ENCODE assay signal across 8 cellular contexts in the genomic region with DNA sequence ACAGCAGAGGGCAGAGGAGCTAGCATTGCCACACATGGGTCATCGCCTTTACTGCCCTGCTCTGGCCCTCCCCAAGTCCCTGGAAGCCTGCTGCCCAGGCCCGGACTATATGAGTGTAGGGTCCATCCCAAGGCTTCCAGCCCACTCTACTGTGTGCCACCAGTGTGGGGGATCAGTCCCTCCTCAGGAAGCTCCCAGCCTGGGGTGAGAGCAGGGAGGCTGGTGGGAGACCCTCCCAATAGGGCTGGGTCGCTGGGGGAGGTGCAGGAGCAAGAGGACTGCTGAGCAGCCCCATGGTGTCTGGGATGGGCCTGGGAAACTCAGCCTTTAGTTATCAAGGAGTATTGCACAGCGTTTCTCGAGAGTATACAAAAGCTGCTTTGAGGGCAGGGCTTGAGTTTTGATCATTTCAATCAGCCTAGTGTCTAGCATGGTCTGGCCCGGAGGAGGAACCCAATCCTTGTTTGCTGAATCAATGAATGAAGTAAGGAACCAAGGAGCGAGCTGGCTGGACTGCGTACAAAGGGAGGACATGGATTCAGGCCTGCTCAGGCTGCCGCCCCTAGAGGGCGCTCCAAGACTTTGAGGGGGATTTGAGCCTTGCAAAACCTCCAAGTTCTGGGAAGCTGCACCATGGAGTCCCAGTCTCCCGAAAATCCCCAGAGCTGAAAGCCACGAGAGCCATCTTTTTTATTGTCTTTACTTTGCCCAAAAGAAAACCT.
A peak's percentile ranks its signal among the peaks of the same experiment; 100 is the strongest.
DNase-seq lines count a peak whose midpoint lies in the region; ATAC-seq, FAIRE-seq and TF ChIP-seq lines count a peak whose summit lies in the region.

No MANE protein-coding gene starts in this region.

- no peaks in the 10 kb centered on the region for H3K36me3 ChIP-seq in HepG2 (replicated peaks in 1 of 2; ENCODE audit: control insufficient read depth in 1 of 2, insufficient read depth in 2 of 2, low read length in 2 of 2)

- H3K27ac ChIP-seq in VCaP (no peak overlapping the region), HepG2 (ENCODE audit: extremely low read length, insufficient read depth, low read length) (no peak overlapping the region)

- peak; percentile 61 for FAIRE-seq in HepG2 (lab: Jason Lieb, UNC)

- intact Hi-C loops in HepG2 (cut with micrococcal nuclease; ENCODE audit: unreplicated experiment), result no loop called here

- H3K79me2 ChIP-seq in HepG2 (ENCODE audit: insufficient read depth, low read length), result no peaks in the 10 kb centered on the region

- H3K4me2 ChIP-seq in HepG2 (ENCODE audit: low read depth, low read length), result peak overlapping the region; percentile 45

- no peak for TF ChIP-seq RAD21 in HepG2 (CRISPR knock-in tag; IDR thresholded peaks at IDR 0.05)

- DNase-seq in AG08395 (ENCODE audit: low spot score), result peak; percentile 90
- peak; percentile 74 for DNase-seq in GM13977 (ENCODE audit: low spot score)
- DNase-seq in NCI-H2171 (lab: John Stamatoyannopoulos, UW), result peak; percentile 66
- peak; percentile 92 for DNase-seq in dermis blood vessel endothelial cell
- peak; percentile 58 for DNase-seq in HepG2 (ENCODE audit: low spot score)
- DNase-seq in stimulated activated CD4-positive, alpha-beta T cell treated with anti-CD3 and anti-CD28 coated beads, Interleukin-4, amount 100 ng/mL, for 48 hours (ENCODE audit: low read depth in 2 of 2), result peak; percentile 41 to 56

- 0 out of 6 replicates have a peak overlapping the region, but pooled peaks of 1 of the 3 experiments have one; percentile 27 for H3K4me3 ChIP-seq in HepG2 (replicated peaks in 1 of 3; ENCODE audit: insufficient read depth in 1 of 3, low read depth in 2 of 3, low read length in 3 of 3)

- peaks cover 0 to 9% of the 10 kb centered on the region in 2 experiments; a peak in 3 of 5 replicates for H3K27me3 ChIP-seq in HepG2 (ENCODE audit: control insufficient read depth in 1 of 2, insufficient read depth in 2 of 2, low read length in 2 of 2)

- in situ Hi-C loops in GM13977 (cut with MboI; ENCODE audit: low pct_unique_long_range_greater_than_20kb, low sequenced_read_pairs, unreplicated experiment) (loop anchor here (5.0 to 10.0 kb wide), 2 partner anchors 241 to 494 kb away; no protein-coding TSS in a partner anchor), HepG2 (cut with HindIII; ENCODE audit: extremely low pct_ligation_motif_present, low pct_unique_long_range_greater_than_20kb) (loop anchor here (10.0 to 25.0 kb wide), 2 partner anchors 354 to 476 kb away; no protein-coding TSS in a partner anchor)

- no peak for TF ChIP-seq EP300 in HepG2 (IDR thresholded peaks at IDR 0.05; ENCODE audit: low read depth in 2 of 2, low read length in 2 of 2)
- no peak for TF ChIP-seq EP300 in HepG2 (CRISPR knock-in tag; IDR thresholded peaks at IDR 0.05; ENCODE audit: borderline replicate concordance)

- ATAC-seq in HepG2 (peak; percentile 84), HG03175 (IDR thresholded peaks at IDR 0.05; ENCODE audit: unreplicated experiment) (no peak)

- POLR2A ChIA-PET in HepG2 (lab: Yijun Ruan, JAX), result interaction anchor here (1.3 kb wide), 1 partner anchor 89 kb away, joined by 5 read pairs; a partner anchor contains a TSS

- peaks cover 10% of the 10 kb centered on the region for H3K4me1 ChIP-seq in HepG2 (ENCODE audit: insufficient read depth, low read length)

- H3K9ac ChIP-seq in HepG2 (ENCODE audit: insufficient read depth, low read depth, low read length), result no peak overlapping the region

- peak; percentile 90 for TF ChIP-seq CTCF in GM13977 (IDR thresholded peaks at IDR 0.05; ENCODE audit: extremely low read depth, insufficient read depth, missing control alignments)
- peak; percentile 95 for TF ChIP-seq CTCF in VCaP (conservative IDR thresholded peaks at IDR 0.05)
- peak; percentile 86 for TF ChIP-seq CTCF in HepG2 (CRISPR knock-in tag; IDR thresholded peaks at IDR 0.05)

- TF ChIP-seq POLR2A in HepG2 (IDR thresholded peaks at IDR 0.05; ENCODE audit: insufficient read depth in 1 of 2, low read depth in 2 of 2, low read length in 2 of 2), result no peak

- 11% methylated on average over 10 of the region's 12 CpGs for WGBS in HepG2 (ENCODE audit: low lambda C conversion rate)

- no peaks in the 10 kb centered on the region for H4K20me1 ChIP-seq in HepG2 (ENCODE audit: insufficient read depth, low read length)

- BruUV-seq in HepG2 (replicated peaks; lab: Mats Ljungman, UMichigan), result no TSS peak

- H3K9me3 ChIP-seq in HepG2 (ENCODE audit: low read length), result no peaks in the 10 kb centered on the region

- H2AFZ ChIP-seq in HepG2 (ENCODE audit: low read length), result no peak overlapping the region

- CTCF ChIA-PET in HepG2 (lab: Yijun Ruan, JAX; ENCODE audit: low intra/inter-chr PET ratio, low total read pairs), result interaction anchor here (2.3 kb wide), 1 partner anchor 605 kb away, joined by 11 read pairs; no protein-coding TSS in a partner anchor

TF ChIP-seq in HepG2, 621 proteins besides CTCF, POLR2A, EP300 and RAD21 (continues in another document):
- TF ChIP-seq, protein P1, sequence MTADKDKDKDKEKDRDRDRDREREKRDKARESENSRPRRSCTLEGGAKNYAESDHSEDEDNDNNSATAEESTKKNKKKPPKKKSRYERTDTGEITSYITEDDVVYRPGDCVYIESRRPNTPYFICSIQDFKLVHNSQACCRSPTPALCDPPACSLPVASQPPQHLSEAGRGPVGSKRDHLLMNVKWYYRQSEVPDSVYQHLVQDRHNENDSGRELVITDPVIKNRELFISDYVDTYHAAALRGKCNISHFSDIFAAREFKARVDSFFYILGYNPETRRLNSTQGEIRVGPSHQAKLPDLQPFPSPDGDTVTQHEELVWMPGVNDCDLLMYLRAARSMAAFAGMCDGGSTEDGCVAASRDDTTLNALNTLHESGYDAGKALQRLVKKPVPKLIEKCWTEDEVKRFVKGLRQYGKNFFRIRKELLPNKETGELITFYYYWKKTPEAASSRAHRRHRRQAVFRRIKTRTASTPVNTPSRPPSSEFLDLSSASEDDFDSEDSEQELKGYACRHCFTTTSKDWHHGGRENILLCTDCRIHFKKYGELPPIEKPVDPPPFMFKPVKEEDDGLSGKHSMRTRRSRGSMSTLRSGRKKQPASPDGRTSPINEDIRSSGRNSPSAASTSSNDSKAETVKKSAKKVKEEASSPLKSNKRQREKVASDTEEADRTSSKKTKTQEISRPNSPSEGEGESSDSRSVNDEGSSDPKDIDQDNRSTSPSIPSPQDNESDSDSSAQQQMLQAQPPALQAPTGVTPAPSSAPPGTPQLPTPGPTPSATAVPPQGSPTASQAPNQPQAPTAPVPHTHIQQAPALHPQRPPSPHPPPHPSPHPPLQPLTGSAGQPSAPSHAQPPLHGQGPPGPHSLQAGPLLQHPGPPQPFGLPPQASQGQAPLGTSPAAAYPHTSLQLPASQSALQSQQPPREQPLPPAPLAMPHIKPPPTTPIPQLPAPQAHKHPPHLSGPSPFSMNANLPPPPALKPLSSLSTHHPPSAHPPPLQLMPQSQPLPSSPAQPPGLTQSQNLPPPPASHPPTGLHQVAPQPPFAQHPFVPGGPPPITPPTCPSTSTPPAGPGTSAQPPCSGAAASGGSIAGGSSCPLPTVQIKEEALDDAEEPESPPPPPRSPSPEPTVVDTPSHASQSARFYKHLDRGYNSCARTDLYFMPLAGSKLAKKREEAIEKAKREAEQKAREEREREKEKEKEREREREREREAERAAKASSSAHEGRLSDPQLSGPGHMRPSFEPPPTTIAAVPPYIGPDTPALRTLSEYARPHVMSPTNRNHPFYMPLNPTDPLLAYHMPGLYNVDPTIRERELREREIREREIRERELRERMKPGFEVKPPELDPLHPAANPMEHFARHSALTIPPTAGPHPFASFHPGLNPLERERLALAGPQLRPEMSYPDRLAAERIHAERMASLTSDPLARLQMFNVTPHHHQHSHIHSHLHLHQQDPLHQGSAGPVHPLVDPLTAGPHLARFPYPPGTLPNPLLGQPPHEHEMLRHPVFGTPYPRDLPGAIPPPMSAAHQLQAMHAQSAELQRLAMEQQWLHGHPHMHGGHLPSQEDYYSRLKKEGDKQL (CRISPR knock-in tag; IDR thresholded peaks at IDR 0.05; ENCODE audit: low read depth), result no peak
- TF ChIP-seq ZNF644 (CRISPR knock-in tag; IDR thresholded peaks at IDR 0.05; ENCODE audit: low read depth), result no peak
- TF ChIP-seq ZFY (CRISPR knock-in tag; IDR thresholded peaks at IDR 0.05), result peak; percentile 7; the same call in 1 of the 2 replicates
- TF ChIP-seq, protein P2, sequence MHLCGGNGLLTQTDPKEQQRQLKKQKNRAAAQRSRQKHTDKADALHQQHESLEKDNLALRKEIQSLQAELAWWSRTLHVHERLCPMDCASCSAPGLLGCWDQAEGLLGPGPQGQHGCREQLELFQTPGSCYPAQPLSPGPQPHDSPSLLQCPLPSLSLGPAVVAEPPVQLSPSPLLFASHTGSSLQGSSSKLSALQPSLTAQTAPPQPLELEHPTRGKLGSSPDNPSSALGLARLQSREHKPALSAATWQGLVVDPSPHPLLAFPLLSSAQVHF (CRISPR knock-in tag; IDR thresholded peaks at IDR 0.05), result no peak
- TF ChIP-seq, protein P3, sequence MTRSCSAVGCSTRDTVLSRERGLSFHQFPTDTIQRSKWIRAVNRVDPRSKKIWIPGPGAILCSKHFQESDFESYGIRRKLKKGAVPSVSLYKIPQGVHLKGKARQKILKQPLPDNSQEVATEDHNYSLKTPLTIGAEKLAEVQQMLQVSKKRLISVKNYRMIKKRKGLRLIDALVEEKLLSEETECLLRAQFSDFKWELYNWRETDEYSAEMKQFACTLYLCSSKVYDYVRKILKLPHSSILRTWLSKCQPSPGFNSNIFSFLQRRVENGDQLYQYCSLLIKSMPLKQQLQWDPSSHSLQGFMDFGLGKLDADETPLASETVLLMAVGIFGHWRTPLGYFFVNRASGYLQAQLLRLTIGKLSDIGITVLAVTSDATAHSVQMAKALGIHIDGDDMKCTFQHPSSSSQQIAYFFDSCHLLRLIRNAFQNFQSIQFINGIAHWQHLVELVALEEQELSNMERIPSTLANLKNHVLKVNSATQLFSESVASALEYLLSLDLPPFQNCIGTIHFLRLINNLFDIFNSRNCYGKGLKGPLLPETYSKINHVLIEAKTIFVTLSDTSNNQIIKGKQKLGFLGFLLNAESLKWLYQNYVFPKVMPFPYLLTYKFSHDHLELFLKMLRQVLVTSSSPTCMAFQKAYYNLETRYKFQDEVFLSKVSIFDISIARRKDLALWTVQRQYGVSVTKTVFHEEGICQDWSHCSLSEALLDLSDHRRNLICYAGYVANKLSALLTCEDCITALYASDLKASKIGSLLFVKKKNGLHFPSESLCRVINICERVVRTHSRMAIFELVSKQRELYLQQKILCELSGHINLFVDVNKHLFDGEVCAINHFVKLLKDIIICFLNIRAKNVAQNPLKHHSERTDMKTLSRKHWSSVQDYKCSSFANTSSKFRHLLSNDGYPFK (CRISPR knock-in tag; IDR thresholded peaks at IDR 0.05; ENCODE audit: borderline replicate concordance), result 0 out of 2 replicates have a peak, but pooled peaks have one; percentile 26
- no peak for TF ChIP-seq HNRNPL (IDR thresholded peaks at IDR 0.05; ENCODE audit: low read depth, low read length)
- peak; percentile 26; the same call in 1 of the 2 replicates for TF ChIP-seq ZNF501 (CRISPR knock-in tag; IDR thresholded peaks at IDR 0.05)
- TF ChIP-seq STAG1 (CRISPR knock-in tag; IDR thresholded peaks at IDR 0.05), result peak; percentile 74
- no peak for TF ChIP-seq ZC3H13 (CRISPR knock-in tag; IDR thresholded peaks at IDR 0.05)
- no peak for TF ChIP-seq ZNF530 (CRISPR knock-in tag; IDR thresholded peaks at IDR 0.05; ENCODE audit: low read depth)
